ENCODE assay signal across 8 cellular contexts in genomic region chr15:99249270-99249817, GRCh38. TPM values are rescaled to one million over a fixed set of nuclear protein-coding genes. Genes with fewer than 3 reads are reported as not detected.
A peak's percentile ranks its signal among the peaks of the same experiment; 100 is the strongest.
DNase-seq lines count a peak whose midpoint lies in the region; ATAC-seq, FAIRE-seq and TF ChIP-seq lines count a peak whose summit lies in the region.

Gene TTC23, minus strand, starts transcription at chr15:99249581. Its CDS starts 20,869 bp downstream, at chr15:99228712.

- TF ChIP-seq CTCF in astrocyte (IDR thresholded peaks at IDR 0.05; ENCODE audit: insufficient read depth, low read depth, low read length) (no peak), psoas muscle (IDR thresholded peaks at IDR 0.05) (no peak)

- peaks cover 34% of the 10 kb centered on the region for H3K79me2 ChIP-seq in astrocyte (ENCODE audit: insufficient read depth, low read length)

- peak in 2 of 4 donors; percentile 1 to 21 for ATAC-seq in psoas muscle
- ATAC-seq in HG03159 (IDR thresholded peaks at IDR 0.05; ENCODE audit: unreplicated experiment) = no peak
- no peak for ATAC-seq in HG03354 (IDR thresholded peaks at IDR 0.05; ENCODE audit: poor library complexity, severe bottlenecking, unreplicated experiment)

- H3K36me3 Mint-ChIP-seq in astrocyte (ENCODE audit: low read depth, unreplicated experiment) = no peaks in the 10 kb centered on the region

- H3K9me3 Mint-ChIP-seq in astrocyte (ENCODE audit: unreplicated experiment) = no peaks in the 10 kb centered on the region

- peak within 1 kb of the TSS in 6 of 11 experiments; percentile 55 to 80 (median 77); a peak in 7 of 22 replicates for H3K4me2 ChIP-seq in BLaER1 treated with 17β-estradiol and CSF1 and Interleukin-3, amounts not matched to agents 10 nM and 100 nM
- peak within 1 kb of the TSS; percentile 90 for H3K4me2 ChIP-seq in astrocyte (ENCODE audit: low read length)

- no peak within 1 kb of the TSS for H3K9ac ChIP-seq in BLaER1 treated with 17β-estradiol and CSF1 and Interleukin-3, amounts not matched to agents 10 nM and 100 nM
- H3K9ac ChIP-seq in HUES64 (ENCODE audit: low read depth, low read length) (peak within 1 kb of the TSS; percentile 85), astrocyte (ENCODE audit: low read length) (peak within 1 kb of the TSS; percentile 98)

- WGBS in HUES64 = 38% methylated on average over 12 of the region's 12 CpGs
- WGBS in psoas muscle, 3 donors = 1 to 11% (median 1%) methylated on average over 12 of the region's 12 CpGs

- peaks cover 21% of the 10 kb centered on the region for H3K4me1 Mint-ChIP-seq in astrocyte (ENCODE audit: low read depth, unreplicated experiment)

- intact Hi-C loops in psoas muscle (cut with DNase I) = no loop called here

- DNase-seq in astrocyte (ENCODE audit: low read depth) (peak; percentile 90), hepatic stellate cell (ENCODE audit: low spot score) (peak; percentile 49), psoas muscle (no peak)
- no peak for DNase-seq in stimulated activated CD8-positive, alpha-beta memory T cell treated with anti-CD3 and anti-CD28 coated beads, Interleukin-4, amount 100 ng/mL, for 48 hours

- peak within 1 kb of the TSS; percentile 80 for H2AFZ ChIP-seq in astrocyte (ENCODE audit: low read depth, low read length)

- peak within 1 kb of the TSS in 6 of 10 experiments; percentile 84 to 91 (median 88); a peak in 7 of 20 replicates for H3K4me3 ChIP-seq in BLaER1 treated with 17β-estradiol and CSF1 and Interleukin-3, amounts not matched to agents 10 nM and 100 nM
- H3K4me3 ChIP-seq in HUES64 (ENCODE audit: low read length) = peak within 1 kb of the TSS; percentile 89
- H3K4me3 ChIP-seq in astrocyte (ENCODE audit: insufficient read depth, low read depth, low read length) = peak within 1 kb of the TSS; percentile 99
- peak within 1 kb of the TSS; percentile 82 for H3K4me3 ChIP-seq in psoas muscle

- FAIRE-seq in astrocyte (lab: Jason Lieb, UNC) = peak; percentile 95

- H3K36me3 ChIP-seq in BLaER1 treated with 17β-estradiol and CSF1 and Interleukin-3, amounts not matched to agents 10 nM and 100 nM = no peaks in the 10 kb centered on the region
- H3K36me3 ChIP-seq in HUES64 (ENCODE audit: insufficient read depth, low read length) (peaks cover 3% of the 10 kb centered on the region; the same call in 1 of the 2 replicates), astrocyte (ENCODE audit: insufficient read depth, low read length) (no peaks in the 10 kb centered on the region), psoas muscle (ENCODE audit: insufficient read depth in 1 of 2, low read depth in 1 of 2) (peaks cover 0 to 7% of the 10 kb centered on the region in 2 donors)

- no peaks in the 10 kb centered on the region for H3K27me3 Mint-ChIP-seq in astrocyte (ENCODE audit: low read depth, unreplicated experiment)

- H4K20me1 ChIP-seq in BLaER1 treated with 17β-estradiol and CSF1 and Interleukin-3, amounts not matched to agents 10 nM and 100 nM = no peaks in the 10 kb centered on the region
- H4K20me1 ChIP-seq in astrocyte (ENCODE audit: insufficient read depth, low read length) = no peaks in the 10 kb centered on the region

- peaks cover 7 to 17% (median 10%) of the 10 kb centered on the region in 11 experiments; a peak in 19 of 22 replicates for H3K9me3 ChIP-seq in BLaER1 treated with 17β-estradiol and CSF1 and Interleukin-3, amounts not matched to agents 10 nM and 100 nM (replicated peaks in 1 of 11)
- H3K9me3 ChIP-seq in HUES64 (ENCODE audit: insufficient read depth, low read depth, low read length) (no peaks in the 10 kb centered on the region), astrocyte (ENCODE audit: insufficient read depth, low read depth, low read length) (no peaks in the 10 kb centered on the region), psoas muscle (no peaks in the 10 kb centered on the region)

- no peak within 1 kb of the TSS for H3K27ac ChIP-seq in BLaER1 treated with 17β-estradiol and CSF1 and Interleukin-3, amounts not matched to agents 10 nM and 100 nM
- H3K27ac ChIP-seq in HUES64 (ENCODE audit: low read depth, low read length) (peak within 1 kb of the TSS; percentile 81; the same call in 1 of the 2 replicates), astrocyte (ENCODE audit: low read depth, low read length) (peak within 1 kb of the TSS; percentile 94), psoas muscle (peak within 1 kb of the TSS; percentile 98)

- H3K4me1 ChIP-seq in BLaER1 treated with 17β-estradiol and CSF1 and Interleukin-3, amounts not matched to agents 10 nM and 100 nM = peaks cover 12 to 20% (median 18%) of the 10 kb centered on the region in 10 experiments
- H3K4me1 ChIP-seq in HUES64 (ENCODE audit: insufficient read depth, low read length) (peaks cover 8% of the 10 kb centered on the region; the same call in 1 of the 2 replicates), astrocyte (ENCODE audit: insufficient read depth, low read length) (peaks cover 28% of the 10 kb centered on the region), psoas muscle (peaks cover 23% of the 10 kb centered on the region)

- no peak within 1 kb of the TSS for H3K4me3 Mint-ChIP-seq in astrocyte (ENCODE audit: unreplicated experiment)

- H3K27ac Mint-ChIP-seq in astrocyte (ENCODE audit: unreplicated experiment) = peak within 1 kb of the TSS; percentile 86

- H3K27me3 ChIP-seq in BLaER1 treated with 17β-estradiol and CSF1 and Interleukin-3, amounts not matched to agents 10 nM and 100 nM = peaks cover 0 to 7% (median 4%) of the 10 kb centered on the region in 11 experiments; a peak in 5 of 22 replicates
- H3K27me3 ChIP-seq in HUES64 (ENCODE audit: insufficient read depth, low read length) (peaks cover 10% of the 10 kb centered on the region; the same call in 1 of the 2 replicates), astrocyte (ENCODE audit: insufficient read depth, low read length) (no peaks in the 10 kb centered on the region), psoas muscle (ENCODE audit: insufficient read depth in 3 of 3, low read length in 2 of 3) (no peaks in the 10 kb centered on the region)

RNA-seq across cellular contexts. Expression of gene TTC23, which starts in this region (rescaled TPM):
- polyA plus RNA-seq in HUES64 (2013, experiment 1 of 2) = 14.0 TPM
- 17.8 TPM for polyA plus RNA-seq in HUES64 (2013, experiment 2 of 2)
- 20.2 and 22.1 TPM in 2 replicates for total RNA-seq in astrocyte
- 10 to 100 TPM in 1 of 4 donors, 1 to 10 TPM in 3; 6.7 to 11.2 (median 8.9) TPM for total RNA-seq in psoas muscle
- polyA plus RNA-seq in psoas muscle = 1 to 10 TPM; 2.1 to 7.8 (median 3.4) TPM

Comparison
In these comparisons a context has a peak if more than half of its experiments do, and no peak if none do; other contexts are left out.
1. H3K27ac ChIP-seq: peak in HUES64 (single experiment), astrocyte (single experiment) and psoas muscle (single experiment); none in BLaER1 treated with 17β-estradiol and CSF1 and Interleukin-3, amounts not matched to agents 10 nM and 100 nM (0 of 11).
2. H3K9ac ChIP-seq: peak in HUES64 (single experiment) and astrocyte (single experiment); none in BLaER1 treated with 17β-estradiol and CSF1 and Interleukin-3, amounts not matched to agents 10 nM and 100 nM (0 of 11).
3. DNase-seq: peak in astrocyte (single experiment) and hepatic stellate cell (single experiment); none in psoas muscle (0 of 2) and stimulated activated CD8-positive, alpha-beta memory T cell treated with anti-CD3 and anti-CD28 coated beads, Interleukin-4, amount 100 ng/mL, for 48 hours (single experiment).
4. Peak in every context shown above with its lines, with median percentiles within 50 percentile points of each other: H3K4me3 ChIP-seq.